ENCODE assay signal across 21 cellular contexts in genomic region chr11:113481672-113482071, GRCh38. TPM values are rescaled to one million over a fixed set of nuclear protein-coding genes. Genes with fewer than 3 reads are reported as not detected.
"Had no signal": no experiment of that assay in that cellular context is flagged by ENCODE, and none has a peak within 500 bp of the region (broad histone marks: within the 10 kb centered on the region; RNA-seq: fewer than 3 reads in every experiment).

No MANE protein-coding gene starts in this region.

- DNase-seq: activated B cell treated with CpG ODN at 0.5 μM for 24 hours; activated CD4-positive, alpha-beta memory T cell treated with anti-CD3 and anti-CD28 coated beads for 36 hours; activated CD4-positive, alpha-beta T cell treated with anti-CD3 and anti-CD28 coated beads for 48 hours; activated effector memory CD4-positive, alpha-beta T cell treated with anti-CD3 and anti-CD28 coated beads, Interleukin-2, amount 50 U/mL, for 16 hours; activated T-cell treated with anti-CD3 and anti-CD28 coated beads, Interleukin-2, amount 50 U/mL, for 72 hours; aorta; central memory CD4-positive, alpha-beta T cell; dermis blood vessel endothelial cell; effector CD8-positive, alpha-beta T cell; erythroblast; foreskin keratinocyte; left ventricle myocardium superior; mammary epithelial cell; naive thymus-derived CD8-positive, alpha-beta T cell; psoas muscle; stimulated activated CD4-positive, alpha-beta T cell treated with anti-CD3 and anti-CD28 coated beads, Interleukin-4, amount 100 ng/mL, for 4 hours; T1000; tibial artery had no signal

- H2AFZ ChIP-seq: hepatocyte had no signal

- H3K9me3 ChIP-seq: psoas muscle, right atrium auricular region, tibial artery had no signal

- H3K27ac ChIP-seq: foreskin keratinocyte, hepatocyte, psoas muscle, right atrium auricular region, tibial artery had no signal

- H3K36me3 ChIP-seq: right atrium auricular region, tibial artery had no signal

- H3K79me2 ChIP-seq: hepatocyte had no signal

- H3K4me3 ChIP-seq: hepatocyte, psoas muscle, right atrium auricular region, tibial artery had no signal

- H3K4me1 ChIP-seq: foreskin keratinocyte, psoas muscle, right atrium auricular region, tibial artery had no signal

- H3K4me2 ChIP-seq: hepatocyte had no signal

RNA-seq across cellular contexts. Expression of gene DRD2, which starts 6.5 kb away (rescaled TPM):
- total RNA-seq: activated B cell treated with CpG ODN at 0.5 μM for 24 hours; activated CD4-positive, alpha-beta memory T cell treated with anti-CD3 and anti-CD28 coated beads for 36 hours; dermis blood vessel endothelial cell; left ventricle myocardium superior; naive thymus-derived CD8-positive, alpha-beta T cell; osteocyte; right atrium auricular region had no signal
- polyA plus RNA-seq: naive thymus-derived CD8-positive, alpha-beta T cell had no signal
